Comparison of ENCODE assay signal across 8 cellular contexts in the genomic region with DNA sequence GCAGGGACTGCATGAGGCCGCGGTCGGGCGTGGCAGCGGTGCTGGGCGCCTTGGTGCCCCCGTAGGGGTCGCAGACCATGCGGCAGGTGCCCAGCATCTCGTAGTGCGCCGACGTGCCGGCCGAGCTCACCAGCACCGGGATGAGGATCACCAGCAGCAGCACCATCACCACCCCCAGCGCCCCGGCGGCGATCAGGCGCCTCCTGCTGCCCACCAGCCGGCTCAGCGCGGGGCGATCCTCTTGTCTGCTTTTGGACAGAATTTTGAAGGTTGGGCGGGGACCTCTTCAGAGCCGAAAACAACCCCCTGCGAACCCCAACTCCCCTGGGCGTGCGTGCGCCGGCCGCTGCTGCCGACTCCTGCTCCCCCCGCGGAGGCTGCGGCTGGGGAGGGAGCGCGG. TPM values are rescaled to one million over a fixed set of nuclear protein-coding genes. Genes with fewer than 3 reads are reported as not detected.
A peak's percentile ranks its signal among the peaks of the same experiment; 100 is the strongest.
DNase-seq lines count a peak whose midpoint lies in the region; ATAC-seq and TF ChIP-seq lines count a peak whose summit lies in the region.

No MANE protein-coding gene starts in this region.

- H3K27me3 ChIP-seq in BJ (ENCODE audit: control insufficient read depth, insufficient read depth, low read length), result peaks cover 31% of the 10 kb centered on the region
- peaks cover 67% of the 10 kb centered on the region for H3K27me3 ChIP-seq in gastroesophageal sphincter
- peaks cover 0 to 29% (median 13%) of the 10 kb centered on the region in 3 donors for H3K27me3 ChIP-seq in psoas muscle (ENCODE audit: insufficient read depth in 3 of 3, low read length in 2 of 3)

- H3K4me3 ChIP-seq in BJ (ENCODE audit: low read depth, low read length), result peak overlapping the region; percentile 30
- peak overlapping the region; percentile 22 to 58 for H3K4me3 ChIP-seq in gastroesophageal sphincter
- peak overlapping the region; percentile 63 for H3K4me3 ChIP-seq in psoas muscle

- TF ChIP-seq CTCF in BJ (IDR thresholded peaks at IDR 0.05; ENCODE audit: insufficient read depth, low read depth, low read length), result peak; percentile 52
- TF ChIP-seq CTCF in gastroesophageal sphincter (IDR thresholded peaks at IDR 0.05), result peak in 1 of 4 experiments; percentile 23
- no peak for TF ChIP-seq CTCF in psoas muscle (IDR thresholded peaks at IDR 0.05)

- H3K4me1 ChIP-seq in gastroesophageal sphincter, result peaks cover 0 to 28% (median 7%) of the 10 kb centered on the region in 3 donors
- peaks cover 2% of the 10 kb centered on the region for H3K4me1 ChIP-seq in psoas muscle

- TF ChIP-seq POLR2A in gastroesophageal sphincter (IDR thresholded peaks at IDR 0.05), result no peak

- no CpG with 5 or more reads among the region's 39 CpGs for WGBS in gastroesophageal sphincter (ENCODE audit: low coverage in 1 of 2), 2 donors
- WGBS in psoas muscle, 3 donors, result 0 to 1% (median 0%) methylated on average over 17 to 39 of the region's 39 CpGs

- DNase-seq in BJ (ENCODE audit: low read depth) (no peak), GM19238 (ENCODE audit: insufficient read length, low spot score) (peak; percentile 39), psoas muscle (peak in 1 of 2 donors; percentile 53), NCI-H2029 treated with DMSO at 0.1 percent for 48 hours (lab: John Stamatoyannopoulos, UW) (no peak)
- DNase-seq in activated CD8-positive, alpha-beta memory T cell treated with anti-CD3 and anti-CD28 coated beads, Interleukin-2, amount 50 U/mL, for 4 hours, result peak; percentile 18

- CTCF ChIA-PET in BJ (lab: Yijun Ruan, JAX), result no interaction called here

- POLR2A ChIA-PET in BJ (lab: Charles Lee), result no interaction called here

- no peak for TF ChIP-seq EP300 in gastroesophageal sphincter (IDR thresholded peaks at IDR 0.05)

- ATAC-seq in HG03432 (IDR thresholded peaks at IDR 0.05; ENCODE audit: unreplicated experiment), result peak; percentile 64
- peak; percentile 22 for ATAC-seq in gastroesophageal sphincter
- ATAC-seq in psoas muscle, result peak in 2 of 4 donors; percentile 33 to 54
- no peak for ATAC-seq in GM18858 (IDR thresholded peaks at IDR 0.05; ENCODE audit: unreplicated experiment)

- H3K9me3 ChIP-seq in gastroesophageal sphincter (no peaks in the 10 kb centered on the region), psoas muscle (no peaks in the 10 kb centered on the region)

- H3K36me3 ChIP-seq in BJ (ENCODE audit: control insufficient read depth, insufficient read depth, low read length), result no peaks in the 10 kb centered on the region; the same call in 1 of the 2 replicates
- H3K36me3 ChIP-seq in gastroesophageal sphincter, result no peaks in the 10 kb centered on the region
- no peaks in the 10 kb centered on the region for H3K36me3 ChIP-seq in psoas muscle (ENCODE audit: insufficient read depth in 1 of 2, low read depth in 1 of 2)

- no peak overlapping the region for H3K27ac ChIP-seq in gastroesophageal sphincter
- no peak overlapping the region for H3K27ac ChIP-seq in psoas muscle

- intact Hi-C loops in psoas muscle (cut with DNase I), result no loop called here

RNA-seq across cellular contexts. Expression of a gene that starts 0.8 kb away (rescaled TPM):
- polyA plus RNA-seq in BJ (2011; rRNA removed) (not detected in 2 replicates), psoas muscle (under 1 TPM in 1 of 3 donors, not detected in 2; 0.04 TPM)
- polyA minus RNA-seq in BJ (2011; rRNA and poly(A)+ RNA removed), result not detected in 2 replicates
- total RNA-seq in gastroesophageal sphincter (under 1 TPM in 1 of 4 donors, not detected in 3; 0.54 TPM), psoas muscle (under 1 TPM in 1 of 4 donors, not detected in 3; 0.08 TPM)

Comparison
In these comparisons a context has a peak if more than half of its experiments do, and no peak if none do; other contexts are left out.
1. DNase-seq: peak in GM19238 (single experiment) and activated CD8-positive, alpha-beta memory T cell treated with anti-CD3 and anti-CD28 coated beads, Interleukin-2, amount 50 U/mL, for 4 hours (single experiment); none in BJ (single experiment) and NCI-H2029 treated with DMSO at 0.1 percent for 48 hours (single experiment).
2. Peak in every context shown above with its lines, with median percentiles within 50 percentile points of each other: H3K4me3 ChIP-seq.